Comparison of ENCODE assay signal across 9 cellular contexts in the genomic region with DNA sequence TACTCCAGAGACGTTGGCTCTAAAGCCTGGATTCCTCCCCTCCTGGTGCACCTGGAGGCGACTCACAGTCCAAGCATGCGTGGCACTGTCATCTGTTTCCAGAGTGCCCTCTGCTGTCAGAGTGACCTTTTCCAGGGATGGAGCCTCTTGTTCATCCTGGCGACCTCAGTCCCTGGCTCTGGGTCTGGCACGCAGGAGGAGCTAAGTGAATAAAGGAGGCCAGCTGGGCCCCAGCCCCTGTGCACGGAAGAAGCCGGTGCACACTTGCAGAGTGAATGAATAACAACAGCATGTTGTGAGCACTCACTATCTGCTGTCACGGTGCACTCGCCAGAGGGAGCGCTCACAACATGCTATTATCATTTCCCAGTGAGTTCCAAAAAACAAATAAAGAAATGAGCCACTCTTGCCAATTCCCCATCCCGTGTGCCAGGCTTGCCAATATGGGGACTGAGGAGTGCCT. TPM values are rescaled to one million over a fixed set of nuclear protein-coding genes. Genes with fewer than 3 reads are reported as not detected.
DNase-seq lines count a peak whose midpoint lies in the region; ATAC-seq, FAIRE-seq and TF ChIP-seq lines count a peak whose summit lies in the region.
"Had no signal": no experiment of that assay in that cellular context is flagged by ENCODE, and none has a peak within 500 bp of the region (broad histone marks: within the 10 kb centered on the region; RNA-seq: fewer than 3 reads in every experiment).

No MANE protein-coding gene starts in this region.

- no peaks in the 10 kb centered on the region for H3K4me1 Mint-ChIP-seq in stimulated activated naive CD8-positive, alpha-beta T cell treated with anti-CD3 and anti-CD28 coated beads, Interleukin-15, amount 100 ng/mL, for 72 hours

- no peaks in the 10 kb centered on the region for H3K9me1 ChIP-seq in K562 (ENCODE audit: control insufficient read depth, insufficient read depth, low read length)

- H4K20me1 ChIP-seq in BLaER1: peaks cover 52% of the 10 kb centered on the region; the same call in 1 of the 2 replicates
- peaks cover 14% of the 10 kb centered on the region for H4K20me1 ChIP-seq in K562 (replicated peaks; ENCODE audit: control insufficient read depth, insufficient read depth, low read length)

- intact Hi-C loops in K562 (cut with micrococcal nuclease): no loop called here

- CTCF ChIA-PET in K562 (lab: Yijun Ruan, JAX; ENCODE audit: low intra/inter-chr PET ratio): no interaction called here

- TF ChIP-seq CTCF in K562 (IDR thresholded peaks at IDR 0.05 in 2 of 3, conservative IDR thresholded peaks at IDR 0.05 in 1 of 3; ENCODE audit: insufficient read depth in 2 of 3, low read depth in 1 of 3, low read length in 3 of 3) (0 out of 6 replicates have a peak, but pooled peaks of 2 of the 3 experiments have one; percentile 10 to 20), D721Med (IDR thresholded peaks at IDR 0.05; ENCODE audit: insufficient read depth, missing control alignments) (no peak)

- ATAC-seq in K562 (no peak), left lobe of liver (peak; percentile 83), GM19463 (IDR thresholded peaks at IDR 0.05; ENCODE audit: unreplicated experiment) (no peak)
- ATAC-seq in stimulated activated naive CD8-positive, alpha-beta T cell treated with anti-CD3 and anti-CD28 coated beads, Interleukin-15, amount 100 ng/mL, for 72 hours: no peak

- TF ChIP-seq EP300 in K562 (IDR thresholded peaks at IDR 0.05; ENCODE audit: low read length): no peak

- peaks cover 13% of the 10 kb centered on the region for H3K27me3 Mint-ChIP-seq in stimulated activated naive CD8-positive, alpha-beta T cell treated with anti-CD3 and anti-CD28 coated beads, Interleukin-15, amount 100 ng/mL, for 72 hours

- no peak for TF ChIP-seq POLR2A in K562 (conservative IDR thresholded peaks at IDR 0.05)

- no peak for TF ChIP-seq RAD21 in K562 (CRISPR knock-in tag; conservative IDR thresholded peaks at IDR 0.05 in 1 of 2, IDR thresholded peaks at IDR 0.05 in 1 of 2)

- H2AFZ ChIP-seq in K562 (ENCODE audit: low read depth, low read length): no peak overlapping the region

- H3K27me3 ChIP-seq in BLaER1 (no peaks in the 10 kb centered on the region), K562 (ENCODE audit: control insufficient read depth in 2 of 2, insufficient read depth in 2 of 2, low read length in 2 of 2) (peaks cover 0 to 49% of the 10 kb centered on the region in 2 experiments; a peak in 3 of 5 replicates)

- in situ Hi-C loops in K562 (cut with MboI): no loop called here

- H3K9me3 ChIP-seq in BLaER1 (no peaks in the 10 kb centered on the region), K562 (replicated peaks; ENCODE audit: control insufficient read depth, insufficient read depth, low read depth, low read length) (no peaks in the 10 kb centered on the region)

- H3K4me1 ChIP-seq in BLaER1 (peaks cover 83% of the 10 kb centered on the region), K562 (replicated peaks in 1 of 2; ENCODE audit: control insufficient read depth in 2 of 2, insufficient read depth in 2 of 2, low read length in 2 of 2) (no peaks in the 10 kb centered on the region; a peak in 2 of 5 replicates)

- DNase-seq in M059J (ENCODE audit: low read depth) (peak; percentile 27), K562 (ENCODE audit: extremely low read depth in 1 of 4, low spot score in 3 of 4) (peak in 1 of 4 experiments; percentile 11), left lobe of liver (ENCODE audit: low spot score) (peak; percentile 58), D721Med (ENCODE audit: insufficient read length, low spot score) (no peak), NCI-H2171 (lab: John Stamatoyannopoulos, UW) (no peak)
- no peak for DNase-seq in stimulated activated naive CD8-positive, alpha-beta T cell treated with anti-CD3 and anti-CD28 coated beads, Interleukin-15, amount 100 ng/mL, for 72 hours

- H3K9ac ChIP-seq in BLaER1 (0 out of 2 replicates have a peak overlapping the region, but pooled peaks have one; percentile 24), K562 (ENCODE audit: insufficient read depth in 1 of 2, low read depth in 2 of 2, low read length in 2 of 2) (no peak overlapping the region)

- peak overlapping the region; percentile 36 for H3K4me2 ChIP-seq in BLaER1
- no peak overlapping the region for H3K4me2 ChIP-seq in K562 (ENCODE audit: insufficient read depth, low read length)

- H3K79me2 ChIP-seq in K562 (ENCODE audit: control insufficient read depth, insufficient read depth, low read length): no peaks in the 10 kb centered on the region

- H3K4me3 ChIP-seq in BLaER1 (no peak overlapping the region), K562 (no peak overlapping the region)

- no peak overlapping the region for H3K27ac Mint-ChIP-seq in stimulated activated naive CD8-positive, alpha-beta T cell treated with anti-CD3 and anti-CD28 coated beads, Interleukin-15, amount 100 ng/mL, for 72 hours

- under 1% methylated on average over 11 of the region's 11 CpGs for WGBS in K562 (ENCODE audit: insufficient coverage, low coverage, missing lambda C conversion rate)

- no TSS peak for BruUV-seq in K562 (replicated peaks; lab: Mats Ljungman, UMichigan)

- no peaks in the 10 kb centered on the region for H3K36me3 ChIP-seq in BLaER1
- no peaks in the 10 kb centered on the region for H3K36me3 ChIP-seq in K562 (ENCODE audit: control insufficient read depth, insufficient read depth, low read length)

- H3K9me3 Mint-ChIP-seq in stimulated activated naive CD8-positive, alpha-beta T cell treated with anti-CD3 and anti-CD28 coated beads, Interleukin-15, amount 100 ng/mL, for 72 hours: peaks cover 0 to 12% of the 10 kb centered on the region in 2 donors

- POLR2A ChIA-PET in K562 (lab: Yijun Ruan, JAX): interaction anchor here (0.6 kb wide), 1 partner anchor 176 kb away, joined by 3 read pairs; no protein-coding TSS in a partner anchor

- no peak overlapping the region for H3K4me3 Mint-ChIP-seq in stimulated activated naive CD8-positive, alpha-beta T cell treated with anti-CD3 and anti-CD28 coated beads, Interleukin-15, amount 100 ng/mL, for 72 hours

- FAIRE-seq in K562 (lab: Jason Lieb, UNC) (no peak), D721Med (lab: Jason Lieb, UNC) (no peak)
- FAIRE-seq: TTC549 had no signal

- H3K27ac ChIP-seq in BLaER1 (no peak overlapping the region), K562 (ENCODE audit: extremely low read depth, low read depth, low read length) (no peak overlapping the region)

TF ChIP-seq in K562, 482 proteins besides CTCF, POLR2A, EP300 and RAD21:
- no peak for TF ChIP-seq FOXK1 (CRISPR knock-in tag; IDR thresholded peaks at IDR 0.05; ENCODE audit: borderline replicate concordance)
- TF ChIP-seq PML (IDR thresholded peaks at IDR 0.05; ENCODE audit: low read length): no peak
- TF ChIP-seq HSF4 (CRISPR knock-in tag; IDR thresholded peaks at IDR 0.05; ENCODE audit: borderline replicate concordance): no peak
- no peak for TF ChIP-seq U2AF1 (optimal IDR thresholded peaks at IDR 0.05; ENCODE audit: low read depth, low read length)
- no peak for TF ChIP-seq MAFK (IDR thresholded peaks at IDR 0.05; ENCODE audit: low read length)
- no peak for TF ChIP-seq CC2D1A (IDR thresholded peaks at IDR 0.05)
- no peak for TF ChIP-seq POU5F1 (IDR thresholded peaks at IDR 0.05; ENCODE audit: borderline replicate concordance, low read depth, low read length, partially characterized antibody)
- no peak for TF ChIP-seq ZNF436 (CRISPR knock-in tag; IDR thresholded peaks at IDR 0.05)
- TF ChIP-seq ZNF124 (CRISPR knock-in tag; IDR thresholded peaks at IDR 0.05): no peak
- TF ChIP-seq DPF2 (IDR thresholded peaks at IDR 0.05): no peak
- TF ChIP-seq ZNF217 (CRISPR knock-in tag; IDR thresholded peaks at IDR 0.05): no peak

RNA-seq across cellular contexts. Expression of gene PSAPL1, which starts 27.8 kb away (rescaled TPM):
- total RNA-seq in M059J (2014; rRNA removed; shearing (Covaris generic)): not detected in 2 replicates
- not detected in 2 replicates for total RNA-seq in K562 (2011; cell fraction: chromatin; rRNA removed; ENCODE audit: low replicate concordance)
- not detected in 2 replicates for total RNA-seq in K562 (2011; cell fraction: nucleolus; rRNA removed)
- total RNA-seq in K562 (2011; cell fraction: nucleoplasm; rRNA removed): not detected in 2 replicates
- total RNA-seq in K562 (2014; rRNA removed): not detected in 2 replicates
- not detected in 2 replicates for total RNA-seq in K562 (2014; rRNA removed; fragmentation: Illumina TruSeq; extraction: Trizol)
- total RNA-seq in K562 (2015; rRNA removed; fragmentation: Illumina TruSeq; extraction: Trizol): not detected in 2 replicates
- not detected in 2 replicates for total RNA-seq in K562 (2021)
- polyA plus RNA-seq in K562 (2011; rRNA removed): not detected in 2 replicates
- not detected in 2 replicates for polyA plus RNA-seq in K562 (2011; cell fraction: cytosol; rRNA removed)
- polyA plus RNA-seq in K562 (2011; cell fraction: nucleus; rRNA removed): not detected in 2 replicates
- not detected in 2 replicates for polyA plus RNA-seq in K562 (2012)
- polyA plus RNA-seq in K562 (2014; fragmentation: Illumina TruSeq; extraction: Trizol): not detected in 2 replicates
- polyA plus RNA-seq in K562 (2014; fragmentation: Nextera tagmentation; extraction: Ambion mirVana): not detected
- not detected in 2 replicates for polyA plus RNA-seq in K562 (2014; rRNA removed)
- not detected in 2 replicates for polyA minus RNA-seq in K562 (2011; rRNA and poly(A)+ RNA removed)
- polyA minus RNA-seq in K562 (2011; cell fraction: cytosol; rRNA and poly(A)+ RNA removed): not detected in 2 replicates
- polyA minus RNA-seq in K562 (2011; cell fraction: nucleus; rRNA and poly(A)+ RNA removed): not detected in 2 replicates
- total RNA-seq in left lobe of liver: not detected

Comparison
In these comparisons a context has a peak if more than half of its experiments do, and no peak if none do; other contexts are left out.
1. DNase-seq: peak in M059J (single experiment) and left lobe of liver (single experiment); none in stimulated activated naive CD8-positive, alpha-beta T cell treated with anti-CD3 and anti-CD28 coated beads, Interleukin-15, amount 100 ng/mL, for 72 hours (0 of 2), D721Med (single experiment) and NCI-H2171 (single experiment).